Comparison of ENCODE assay signal across 1 cellular context in genomic region chr10:102421645-102422585, GRCh38.
TF ChIP-seq lines count a peak whose summit lies in the region.

No MANE protein-coding gene starts in this region.

TF ChIP-seq in HCT116, 20 proteins besides CTCF, POLR2A, EP300 and RAD21 (continued from another document):
- TF ChIP-seq TCF7L2 (IDR thresholded peaks at IDR 0.05; ENCODE audit: borderline replicate concordance, extremely low read depth, insufficient read depth, insufficient read length) = no peak
- TF ChIP-seq CBX3 (IDR thresholded peaks at IDR 0.05; ENCODE audit: low read depth) = no peak
- no peak for TF ChIP-seq EZH2 (IDR thresholded peaks at IDR 0.05)
- TF ChIP-seq SIN3A (IDR thresholded peaks at IDR 0.05; ENCODE audit: low read depth) = no peak
- TF ChIP-seq YY1 (IDR thresholded peaks at IDR 0.05; ENCODE audit: extremely low read depth, insufficient replicate concordance, low read depth, low read length) = no peak
- no peak for TF ChIP-seq REST (IDR thresholded peaks at IDR 0.05; ENCODE audit: low read depth)
- no peak for TF ChIP-seq ATF3 (IDR thresholded peaks at IDR 0.05)
- TF ChIP-seq MAX (IDR thresholded peaks at IDR 0.05) = no peak
